Comparison of ENCODE assay signal across 1 cellular context in the genomic region with DNA sequence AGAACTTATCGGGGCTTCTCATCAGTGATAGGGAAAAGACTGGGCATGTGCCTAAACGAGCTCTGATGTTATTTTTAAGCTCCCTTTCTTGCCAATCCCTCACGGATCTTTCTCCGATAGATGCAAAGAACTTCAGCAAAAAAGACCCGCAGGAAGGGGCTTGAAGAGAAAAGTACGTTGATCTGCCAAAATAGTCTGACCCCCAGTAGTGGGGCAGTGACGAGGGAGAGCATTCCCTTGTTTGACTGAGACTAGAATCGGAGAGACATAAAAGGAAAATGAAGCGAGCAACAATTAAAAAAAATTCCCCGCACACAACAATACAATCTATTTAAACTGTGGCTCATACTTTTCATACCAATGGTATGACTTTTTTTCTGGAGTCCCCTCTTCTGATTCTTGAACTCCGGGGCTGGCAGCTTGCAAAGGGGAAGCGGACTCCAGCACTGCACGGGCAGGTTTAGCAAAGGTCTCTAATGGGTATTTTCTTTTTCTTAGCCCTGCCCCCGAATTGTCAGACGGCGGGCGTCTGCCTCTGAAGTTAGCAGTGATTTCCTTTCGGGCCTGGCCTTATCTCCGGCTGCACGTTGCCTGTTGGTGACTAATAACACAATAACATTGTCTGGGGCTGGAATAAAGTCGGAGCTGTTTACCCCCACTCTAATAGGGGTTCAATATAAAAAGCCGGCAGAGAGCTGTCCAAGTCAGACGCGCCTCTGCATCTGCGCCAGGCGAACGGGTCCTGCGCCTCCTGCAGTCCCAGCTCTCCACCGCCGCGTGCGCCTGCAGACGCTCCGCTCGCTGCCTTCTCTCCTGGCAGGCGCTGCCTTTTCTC.
TF ChIP-seq lines count a peak whose summit lies in the region.

A gene (plus strand): TSS at position 707 of the 835 bp plus-strand sequence. CDS start 269 bp downstream, outside the sequence.

TF ChIP-seq in HEK293, 187 proteins besides CTCF, POLR2A, EP300 and RAD21 (continued from another document):
- TF ChIP-seq, protein P1, sequence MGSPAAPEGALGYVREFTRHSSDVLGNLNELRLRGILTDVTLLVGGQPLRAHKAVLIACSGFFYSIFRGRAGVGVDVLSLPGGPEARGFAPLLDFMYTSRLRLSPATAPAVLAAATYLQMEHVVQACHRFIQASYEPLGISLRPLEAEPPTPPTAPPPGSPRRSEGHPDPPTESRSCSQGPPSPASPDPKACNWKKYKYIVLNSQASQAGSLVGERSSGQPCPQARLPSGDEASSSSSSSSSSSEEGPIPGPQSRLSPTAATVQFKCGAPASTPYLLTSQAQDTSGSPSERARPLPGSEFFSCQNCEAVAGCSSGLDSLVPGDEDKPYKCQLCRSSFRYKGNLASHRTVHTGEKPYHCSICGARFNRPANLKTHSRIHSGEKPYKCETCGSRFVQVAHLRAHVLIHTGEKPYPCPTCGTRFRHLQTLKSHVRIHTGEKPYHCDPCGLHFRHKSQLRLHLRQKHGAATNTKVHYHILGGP (tag by site-specific recombination; IDR thresholded peaks at IDR 0.05) = no peak
- peak; percentile 48; the same call in 1 of the 2 replicates for TF ChIP-seq ZNF600 (tag by site-specific recombination; IDR thresholded peaks at IDR 0.05)
- TF ChIP-seq, protein P2, sequence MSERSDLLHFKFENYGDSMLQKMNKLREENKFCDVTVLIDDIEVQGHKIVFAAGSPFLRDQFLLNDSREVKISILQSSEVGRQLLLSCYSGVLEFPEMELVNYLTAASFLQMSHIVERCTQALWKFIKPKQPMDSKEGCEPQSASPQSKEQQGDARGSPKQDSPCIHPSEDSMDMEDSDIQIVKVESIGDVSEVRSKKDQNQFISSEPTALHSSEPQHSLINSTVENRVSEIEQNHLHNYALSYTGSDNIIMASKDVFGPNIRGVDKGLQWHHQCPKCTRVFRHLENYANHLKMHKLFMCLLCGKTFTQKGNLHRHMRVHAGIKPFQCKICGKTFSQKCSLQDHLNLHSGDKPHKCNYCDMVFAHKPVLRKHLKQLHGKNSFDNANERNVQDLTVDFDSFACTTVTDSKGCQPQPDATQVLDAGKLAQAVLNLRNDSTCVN (tag by site-specific recombination; optimal IDR thresholded peaks at IDR 0.05) = peak; percentile 30
- no peak for TF ChIP-seq EGR2 (tag by site-specific recombination; IDR thresholded peaks at IDR 0.05; ENCODE audit: low read depth)
- no peak for TF ChIP-seq ZNF292 (tag by site-specific recombination; IDR thresholded peaks at IDR 0.05; ENCODE audit: borderline replicate concordance, low read depth)
- TF ChIP-seq ZNF610 (tag by site-specific recombination; IDR thresholded peaks at IDR 0.05; ENCODE audit: borderline replicate concordance) = peak; percentile 96; the same call in 1 of the 2 replicates
- no peak for TF ChIP-seq BCL11B (tag by site-specific recombination; IDR thresholded peaks at IDR 0.05; ENCODE audit: low read depth)
- TF ChIP-seq ZIC2 (tag by site-specific recombination; IDR thresholded peaks at IDR 0.05) = no peak
- no peak for TF ChIP-seq ZNF558 (tag by site-specific recombination; IDR thresholded peaks at IDR 0.05)
- no peak for TF ChIP-seq ZBTB48 (tag by site-specific recombination; IDR thresholded peaks at IDR 0.05)
- TF ChIP-seq FEZF1 (tag by site-specific recombination; IDR thresholded peaks at IDR 0.05) = peak; percentile 40; the same call in 1 of the 2 replicates
- no peak for TF ChIP-seq ZNF530 (tag by site-specific recombination; IDR thresholded peaks at IDR 0.05; ENCODE audit: low read depth)
- 0 out of 2 replicates have a peak, but pooled peaks have one; percentile 16 for TF ChIP-seq IKZF3 (tag by site-specific recombination; IDR thresholded peaks at IDR 0.05)
- TF ChIP-seq ZNF521 (tag by site-specific recombination; IDR thresholded peaks at IDR 0.05) = no peak
- TF ChIP-seq ZNF366 (tag by site-specific recombination; conservative IDR thresholded peaks at IDR 0.05) = 0 out of 2 replicates have a peak, but pooled peaks have one; percentile 15
- TF ChIP-seq ZSCAN30 (tag by site-specific recombination; IDR thresholded peaks at IDR 0.05) = peak; percentile 20; the same call in 1 of the 2 replicates
- TF ChIP-seq, protein P3, sequence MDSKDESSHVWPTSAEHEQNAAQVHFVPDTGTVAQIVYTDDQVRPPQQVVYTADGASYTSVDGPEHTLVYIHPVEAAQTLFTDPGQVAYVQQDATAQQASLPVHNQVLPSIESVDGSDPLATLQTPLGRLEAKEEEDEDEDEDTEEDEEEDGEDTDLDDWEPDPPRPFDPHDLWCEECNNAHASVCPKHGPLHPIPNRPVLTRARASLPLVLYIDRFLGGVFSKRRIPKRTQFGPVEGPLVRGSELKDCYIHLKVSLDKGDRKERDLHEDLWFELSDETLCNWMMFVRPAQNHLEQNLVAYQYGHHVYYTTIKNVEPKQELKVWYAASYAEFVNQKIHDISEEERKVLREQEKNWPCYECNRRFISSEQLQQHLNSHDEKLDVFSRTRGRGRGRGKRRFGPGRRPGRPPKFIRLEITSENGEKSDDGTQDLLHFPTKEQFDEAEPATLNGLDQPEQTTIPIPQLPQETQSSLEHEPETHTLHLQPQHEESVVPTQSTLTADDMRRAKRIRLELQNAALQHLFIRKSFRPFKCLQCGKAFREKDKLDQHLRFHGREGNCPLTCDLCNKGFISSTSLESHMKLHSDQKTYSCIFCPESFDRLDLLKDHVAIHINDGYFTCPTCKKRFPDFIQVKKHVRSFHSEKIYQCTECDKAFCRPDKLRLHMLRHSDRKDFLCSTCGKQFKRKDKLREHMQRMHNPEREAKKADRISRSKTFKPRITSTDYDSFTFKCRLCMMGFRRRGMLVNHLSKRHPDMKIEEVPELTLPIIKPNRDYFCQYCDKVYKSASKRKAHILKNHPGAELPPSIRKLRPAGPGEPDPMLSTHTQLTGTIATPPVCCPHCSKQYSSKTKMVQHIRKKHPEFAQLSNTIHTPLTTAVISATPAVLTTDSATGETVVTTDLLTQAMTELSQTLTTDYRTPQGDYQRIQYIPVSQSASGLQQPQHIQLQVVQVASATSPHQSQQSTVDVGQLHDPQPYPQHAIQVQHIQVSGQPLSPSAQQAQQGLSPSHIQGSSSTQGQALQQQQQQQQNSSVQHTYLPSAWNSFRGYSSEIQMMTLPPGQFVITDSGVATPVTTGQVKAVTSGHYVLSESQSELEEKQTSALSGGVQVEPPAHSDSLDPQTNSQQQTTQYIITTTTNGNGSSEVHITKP (tag by site-specific recombination; IDR thresholded peaks at IDR 0.05) = peak; percentile 51; the same call in 1 of the 2 replicates
- TF ChIP-seq, protein P4, sequence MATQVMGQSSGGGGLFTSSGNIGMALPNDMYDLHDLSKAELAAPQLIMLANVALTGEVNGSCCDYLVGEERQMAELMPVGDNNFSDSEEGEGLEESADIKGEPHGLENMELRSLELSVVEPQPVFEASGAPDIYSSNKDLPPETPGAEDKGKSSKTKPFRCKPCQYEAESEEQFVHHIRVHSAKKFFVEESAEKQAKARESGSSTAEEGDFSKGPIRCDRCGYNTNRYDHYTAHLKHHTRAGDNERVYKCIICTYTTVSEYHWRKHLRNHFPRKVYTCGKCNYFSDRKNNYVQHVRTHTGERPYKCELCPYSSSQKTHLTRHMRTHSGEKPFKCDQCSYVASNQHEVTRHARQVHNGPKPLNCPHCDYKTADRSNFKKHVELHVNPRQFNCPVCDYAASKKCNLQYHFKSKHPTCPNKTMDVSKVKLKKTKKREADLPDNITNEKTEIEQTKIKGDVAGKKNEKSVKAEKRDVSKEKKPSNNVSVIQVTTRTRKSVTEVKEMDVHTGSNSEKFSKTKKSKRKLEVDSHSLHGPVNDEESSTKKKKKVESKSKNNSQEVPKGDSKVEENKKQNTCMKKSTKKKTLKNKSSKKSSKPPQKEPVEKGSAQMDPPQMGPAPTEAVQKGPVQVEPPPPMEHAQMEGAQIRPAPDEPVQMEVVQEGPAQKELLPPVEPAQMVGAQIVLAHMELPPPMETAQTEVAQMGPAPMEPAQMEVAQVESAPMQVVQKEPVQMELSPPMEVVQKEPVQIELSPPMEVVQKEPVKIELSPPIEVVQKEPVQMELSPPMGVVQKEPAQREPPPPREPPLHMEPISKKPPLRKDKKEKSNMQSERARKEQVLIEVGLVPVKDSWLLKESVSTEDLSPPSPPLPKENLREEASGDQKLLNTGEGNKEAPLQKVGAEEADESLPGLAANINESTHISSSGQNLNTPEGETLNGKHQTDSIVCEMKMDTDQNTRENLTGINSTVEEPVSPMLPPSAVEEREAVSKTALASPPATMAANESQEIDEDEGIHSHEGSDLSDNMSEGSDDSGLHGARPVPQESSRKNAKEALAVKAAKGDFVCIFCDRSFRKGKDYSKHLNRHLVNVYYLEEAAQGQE (tag by site-specific recombination; IDR thresholded peaks at IDR 0.05) = peak; percentile 73
- no peak for TF ChIP-seq ZNF23 (tag by site-specific recombination; IDR thresholded peaks at IDR 0.05; ENCODE audit: borderline replicate concordance)
- no peak for TF ChIP-seq ZNF311 (tag by site-specific recombination; IDR thresholded peaks at IDR 0.05; ENCODE audit: borderline replicate concordance)
- TF ChIP-seq, protein P5, sequence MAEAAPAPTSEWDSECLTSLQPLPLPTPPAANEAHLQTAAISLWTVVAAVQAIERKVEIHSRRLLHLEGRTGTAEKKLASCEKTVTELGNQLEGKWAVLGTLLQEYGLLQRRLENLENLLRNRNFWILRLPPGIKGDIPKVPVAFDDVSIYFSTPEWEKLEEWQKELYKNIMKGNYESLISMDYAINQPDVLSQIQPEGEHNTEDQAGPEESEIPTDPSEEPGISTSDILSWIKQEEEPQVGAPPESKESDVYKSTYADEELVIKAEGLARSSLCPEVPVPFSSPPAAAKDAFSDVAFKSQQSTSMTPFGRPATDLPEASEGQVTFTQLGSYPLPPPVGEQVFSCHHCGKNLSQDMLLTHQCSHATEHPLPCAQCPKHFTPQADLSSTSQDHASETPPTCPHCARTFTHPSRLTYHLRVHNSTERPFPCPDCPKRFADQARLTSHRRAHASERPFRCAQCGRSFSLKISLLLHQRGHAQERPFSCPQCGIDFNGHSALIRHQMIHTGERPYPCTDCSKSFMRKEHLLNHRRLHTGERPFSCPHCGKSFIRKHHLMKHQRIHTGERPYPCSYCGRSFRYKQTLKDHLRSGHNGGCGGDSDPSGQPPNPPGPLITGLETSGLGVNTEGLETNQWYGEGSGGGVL (tag by site-specific recombination; IDR thresholded peaks at IDR 0.05) = peak; percentile 54
TF ChIP-seq in HEK293: peak in this region for 13.
